1 cellular context compared by ENCODE assay signal in the genomic region with DNA sequence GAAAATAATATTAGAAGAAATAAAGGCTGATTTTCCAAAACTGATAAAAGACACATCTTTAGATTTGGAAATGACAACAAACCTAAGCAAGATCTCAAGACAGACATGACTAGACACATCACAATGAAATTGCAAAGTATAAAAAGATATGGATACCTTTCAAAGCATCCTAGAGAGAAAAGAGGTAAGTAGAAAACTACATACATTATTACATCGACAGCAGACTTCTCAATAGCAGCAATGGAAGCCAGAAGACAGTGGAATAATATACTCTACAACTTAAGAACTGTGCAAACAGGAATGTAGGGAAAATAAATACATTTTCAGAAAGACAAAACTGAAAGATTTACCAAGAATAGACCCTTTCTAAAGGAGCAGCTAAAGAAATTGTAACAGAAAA.
TF ChIP-seq lines count a peak whose summit lies in the region.

No MANE protein-coding gene starts in this region.

TF ChIP-seq in IMR-90, 13 proteins besides CTCF, POLR2A, EP300 and RAD21 (continued from another document):
- TF ChIP-seq CHD1 (IDR thresholded peaks at IDR 0.05; ENCODE audit: low read depth, low read length) = no peak
- no peak for TF ChIP-seq BHLHE40 (IDR thresholded peaks at IDR 0.05; ENCODE audit: low read depth, low read length)
- no peak for TF ChIP-seq FOS (IDR thresholded peaks at IDR 0.05; ENCODE audit: low read depth, low read length)
- no peak for TF ChIP-seq MAFK (IDR thresholded peaks at IDR 0.05; ENCODE audit: low read depth, low read length)
- TF ChIP-seq MAZ (IDR thresholded peaks at IDR 0.05; ENCODE audit: borderline replicate concordance, low read depth, low read length) = no peak
- TF ChIP-seq MXI1 (IDR thresholded peaks at IDR 0.05; ENCODE audit: borderline replicate concordance, low read depth, low read length) = no peak
TF ChIP-seq in IMR-90: peak in this region for 0.
